In genomic region chr20:49928411-49929141, GRCh38 we compare ENCODE assay signal across 8 cellular contexts. TPM values are rescaled to one million over a fixed set of nuclear protein-coding genes. Genes with fewer than 3 reads are reported as not detected.
DNase-seq lines count a peak whose midpoint lies in the region; ATAC-seq and TF ChIP-seq lines count a peak whose summit lies in the region.

No MANE protein-coding gene starts in this region.

- no peaks in the 10 kb centered on the region for H4K20me1 ChIP-seq in fibroblast of lung (ENCODE audit: control insufficient read depth, extremely low read depth, insufficient read depth, low read length)

- no peaks in the 10 kb centered on the region for H3K9me3 Mint-ChIP-seq in activated T-cell treated with anti-CD3 and anti-CD28 coated beads, Interleukin-2, amount 50 U/mL, for 72 hours
- peaks cover 2% of the 10 kb centered on the region for H3K9me3 Mint-ChIP-seq in neural crest cell

- H3K79me2 ChIP-seq in fibroblast of lung (ENCODE audit: control insufficient read depth, insufficient read depth, low read length): no peaks in the 10 kb centered on the region

- H3K9ac ChIP-seq in fibroblast of lung (ENCODE audit: insufficient read depth, low read length): no peak overlapping the region

- no peaks in the 10 kb centered on the region for H3K36me3 ChIP-seq in fibroblast of lung (ENCODE audit: control insufficient read depth, insufficient read depth, low read length)

- DNase-seq in DMS53 (lab: John Stamatoyannopoulos, UW) (peak; percentile 90), Kasumi-1 (lab: John Stamatoyannopoulos, UW) (peak; percentile 84 to 92), RPMI8226 (peak; percentile 85), fibroblast of lung (ENCODE audit: low read depth in 2 of 2) (peak; percentile 75 to 89), neural crest cell (ENCODE audit: low read depth, low spot score) (peak; percentile 83)
- peak; percentile 76 to 83 for DNase-seq in activated T-cell treated with anti-CD3 and anti-CD28 coated beads, Interleukin-2, amount 50 U/mL, for 72 hours
- DNase-seq in stimulated activated naive CD4-positive, alpha-beta T cell treated with Interleukin-2 at 50 U/mL for 16 hours (lab: John Stamatoyannopoulos, UW): peak; percentile 75

- peak overlapping the region; percentile 33 to 48 for H3K4me3 Mint-ChIP-seq in activated T-cell treated with anti-CD3 and anti-CD28 coated beads, Interleukin-2, amount 50 U/mL, for 72 hours
- peak overlapping the region; percentile 76 for H3K4me3 Mint-ChIP-seq in neural crest cell

- no peaks in the 10 kb centered on the region for H3K27me3 ChIP-seq in fibroblast of lung (ENCODE audit: control insufficient read depth, insufficient read depth, low read length)

- H3K4me2 ChIP-seq in fibroblast of lung (ENCODE audit: extremely low read depth, insufficient read depth, low read length): peak overlapping the region; percentile 75

- H3K9me3 ChIP-seq in fibroblast of lung (ENCODE audit: control insufficient read depth, insufficient read depth, low read depth, low read length): no peaks in the 10 kb centered on the region

- no peak overlapping the region for H3K27ac Mint-ChIP-seq in activated T-cell treated with anti-CD3 and anti-CD28 coated beads, Interleukin-2, amount 50 U/mL, for 72 hours
- peak overlapping the region; percentile 94 for H3K27ac Mint-ChIP-seq in neural crest cell (ENCODE audit: unreplicated experiment)

- peak; percentile 87 for TF ChIP-seq CTCF in fibroblast of lung (conservative IDR thresholded peaks at IDR 0.05 in 1 of 2, IDR thresholded peaks at IDR 0.05 in 1 of 2; ENCODE audit: low read depth in 1 of 2, low read length in 2 of 2)
- TF ChIP-seq CTCF in neural crest cell (conservative IDR thresholded peaks at IDR 0.05): peak; percentile 95

- peak; percentile 81 to 90 for ATAC-seq in activated T-cell treated with anti-CD3 and anti-CD28 coated beads, Interleukin-2, amount 50 U/mL, for 72 hours (replicated peaks in 1 of 2)
- ATAC-seq in HG02759 (IDR thresholded peaks at IDR 0.05; ENCODE audit: unreplicated experiment): no peak

- peak overlapping the region; percentile 71 for H2AFZ ChIP-seq in fibroblast of lung (ENCODE audit: low read length)

- no peaks in the 10 kb centered on the region for H3K4me1 ChIP-seq in fibroblast of lung (ENCODE audit: control insufficient read depth, extremely low read depth, insufficient read depth, low read length)

- H3K27me3 Mint-ChIP-seq in activated T-cell treated with anti-CD3 and anti-CD28 coated beads, Interleukin-2, amount 50 U/mL, for 72 hours (ENCODE audit: low read depth): no peaks in the 10 kb centered on the region
- H3K27me3 Mint-ChIP-seq in neural crest cell (ENCODE audit: low read depth): no peaks in the 10 kb centered on the region

- H3K27ac ChIP-seq in fibroblast of lung (ENCODE audit: insufficient read depth, low read length): no peak overlapping the region

- peaks cover 9% of the 10 kb centered on the region for H3K4me1 Mint-ChIP-seq in activated T-cell treated with anti-CD3 and anti-CD28 coated beads, Interleukin-2, amount 50 U/mL, for 72 hours (ENCODE audit: low read depth)
- peaks cover 8% of the 10 kb centered on the region for H3K4me1 Mint-ChIP-seq in neural crest cell

- H3K4me3 ChIP-seq in fibroblast of lung (replicated peaks in 1 of 4; ENCODE audit: control extremely low read depth in 1 of 4, insufficient read depth in 1 of 4, low read depth in 3 of 4, low read length in 4 of 4): peak overlapping the region in 2 of 4 experiments; percentile 30 to 33

- H3K36me3 Mint-ChIP-seq in activated T-cell treated with anti-CD3 and anti-CD28 coated beads, Interleukin-2, amount 50 U/mL, for 72 hours (ENCODE audit: insufficient read depth in 2 of 2): no peaks in the 10 kb centered on the region
- no peaks in the 10 kb centered on the region for H3K36me3 Mint-ChIP-seq in neural crest cell (ENCODE audit: low read depth)

RNA-seq across cellular contexts. Expression of gene RNF114, which starts 7.6 kb away (rescaled TPM):
- 100 to 1,000 TPM in 1 of 2 donors, 10 to 100 TPM in 1; 99.2 to 113 TPM for total RNA-seq in activated T-cell treated with anti-CD3 and anti-CD28 coated beads, Interleukin-2, amount 50 U/mL, for 72 hours
- total RNA-seq in fibroblast of lung: 50.3 and 65.2 TPM in 2 replicates
- 70.2 and 93.9 TPM in 2 replicates for polyA plus RNA-seq in fibroblast of lung
- 57.8 and 75.8 TPM in 2 replicates for polyA plus RNA-seq in fibroblast of lung (2012)
- polyA minus RNA-seq in fibroblast of lung (ENCODE audit: low replicate concordance): 53.6 and 77.4 TPM in 2 replicates
- 53.0 and 59.0 TPM in 2 replicates for total RNA-seq in neural crest cell

RNA-seq across cellular contexts. Expression of gene SPATA2, which starts 13.2 kb away (rescaled TPM):
- 10 to 100 TPM; 10.6 to 10.8 TPM for total RNA-seq in activated T-cell treated with anti-CD3 and anti-CD28 coated beads, Interleukin-2, amount 50 U/mL, for 72 hours
- 1.0 and 2.0 TPM in 2 replicates for total RNA-seq in fibroblast of lung
- polyA plus RNA-seq in fibroblast of lung: 3.6 and 4.2 TPM in 2 replicates
- polyA plus RNA-seq in fibroblast of lung (2012): 4.6 and 4.9 TPM in 2 replicates
- 4.6 and 5.1 TPM in 2 replicates for polyA minus RNA-seq in fibroblast of lung (ENCODE audit: low replicate concordance)
- total RNA-seq in neural crest cell: 10.3 and 10.5 TPM in 2 replicates

RNA-seq across cellular contexts. Expression of gene SNAI1, which starts 54.2 kb away (rescaled TPM):
- total RNA-seq in activated T-cell treated with anti-CD3 and anti-CD28 coated beads, Interleukin-2, amount 50 U/mL, for 72 hours: 1 to 10 TPM; 1.3 TPM
- 0.26 and 0.66 TPM in 2 replicates for total RNA-seq in fibroblast of lung
- polyA plus RNA-seq in fibroblast of lung: 1.4 and 1.8 TPM in 2 replicates
- polyA plus RNA-seq in fibroblast of lung (2012): 5.0 and 6.8 TPM in 2 replicates
- polyA minus RNA-seq in fibroblast of lung (ENCODE audit: low replicate concordance): 5.1 and 6.5 TPM in 2 replicates
- total RNA-seq in neural crest cell: 12.5 and 12.9 TPM in 2 replicates
